Comparison of ENCODE assay signal across 1 cellular context in the genomic region with DNA sequence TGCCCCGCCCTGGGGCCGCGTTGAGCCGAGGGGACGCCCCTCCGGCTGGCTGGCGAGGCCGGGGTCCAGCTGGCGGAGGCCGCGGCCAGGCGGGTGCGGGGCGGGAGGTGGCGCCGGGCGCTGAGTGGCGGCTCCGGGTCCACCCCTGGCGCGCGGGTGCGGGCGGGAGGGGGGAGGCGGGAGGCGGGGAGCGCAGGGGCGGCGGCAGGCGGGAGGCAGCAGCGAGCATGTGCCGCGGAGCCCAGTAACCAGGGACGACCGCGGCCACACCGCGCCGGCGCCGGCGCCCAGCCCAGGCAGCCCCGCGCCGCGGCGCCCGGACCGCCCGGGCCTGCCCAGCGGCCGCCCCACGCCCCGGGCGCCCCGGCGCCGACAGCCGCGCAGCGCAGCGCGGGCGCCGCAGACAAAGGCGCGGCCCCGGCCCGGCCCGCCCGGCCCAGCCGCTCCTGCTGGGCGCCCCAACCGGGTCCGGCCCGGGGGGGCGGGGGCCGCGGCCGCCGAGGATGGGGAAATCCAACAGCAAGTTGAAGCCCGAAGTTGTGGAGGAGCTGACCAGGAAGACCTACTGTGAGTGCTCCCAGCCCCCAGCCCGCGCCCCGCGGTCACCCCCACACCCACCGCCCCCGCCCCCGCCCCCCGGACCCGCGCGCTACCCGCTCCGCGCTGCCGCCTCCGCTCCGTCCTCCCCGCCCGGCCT.
TF ChIP-seq lines count a peak whose summit lies in the region.

A gene (plus strand): TSS at position 244 of the 697 bp plus-strand sequence. CDS start 260 bp downstream, at position 504.

TF ChIP-seq in SK-N-SH, 30 proteins besides CTCF, POLR2A, EP300 and RAD21 (continued from another document):
- TF ChIP-seq, protein P1, sequence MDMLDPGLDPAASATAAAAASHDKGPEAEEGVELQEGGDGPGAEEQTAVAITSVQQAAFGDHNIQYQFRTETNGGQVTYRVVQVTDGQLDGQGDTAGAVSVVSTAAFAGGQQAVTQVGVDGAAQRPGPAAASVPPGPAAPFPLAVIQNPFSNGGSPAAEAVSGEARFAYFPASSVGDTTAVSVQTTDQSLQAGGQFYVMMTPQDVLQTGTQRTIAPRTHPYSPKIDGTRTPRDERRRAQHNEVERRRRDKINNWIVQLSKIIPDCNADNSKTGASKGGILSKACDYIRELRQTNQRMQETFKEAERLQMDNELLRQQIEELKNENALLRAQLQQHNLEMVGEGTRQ (IDR thresholded peaks at IDR 0.05; ENCODE audit: borderline replicate concordance, low read depth, low read length): no peak
- TF ChIP-seq EZH2phosphoT487 (IDR thresholded peaks at IDR 0.05; ENCODE audit: borderline replicate concordance, low read depth): no peak
